1 cellular context compared by ENCODE assay signal in the genomic region with DNA sequence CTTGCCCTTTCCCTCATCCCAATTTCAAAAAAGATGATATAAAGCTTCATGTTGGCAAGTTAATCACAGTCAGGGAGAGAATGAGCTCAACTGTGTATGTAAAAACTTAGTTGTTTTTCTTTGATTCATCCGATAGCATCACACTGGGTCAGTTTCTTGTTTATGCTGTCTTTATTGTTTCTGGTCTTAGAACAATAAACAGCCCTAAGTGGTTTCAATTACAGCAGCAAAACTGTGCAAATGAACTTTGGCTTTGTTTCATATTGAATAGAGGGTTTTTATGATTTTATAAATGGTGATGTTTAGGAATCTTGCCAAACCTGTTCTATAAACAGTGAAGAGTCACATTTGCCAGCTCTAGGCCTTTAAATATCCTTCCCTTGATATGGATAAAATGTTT.
TF ChIP-seq lines count a peak whose summit lies in the region.

No MANE protein-coding gene starts in this region.

TF ChIP-seq in HEK293, 187 proteins besides CTCF, POLR2A, EP300 and RAD21 (continued from another document and continues in another):
- TF ChIP-seq PRDM1 (tag by site-specific recombination; IDR thresholded peaks at IDR 0.05): no peak
- TF ChIP-seq, protein P1, sequence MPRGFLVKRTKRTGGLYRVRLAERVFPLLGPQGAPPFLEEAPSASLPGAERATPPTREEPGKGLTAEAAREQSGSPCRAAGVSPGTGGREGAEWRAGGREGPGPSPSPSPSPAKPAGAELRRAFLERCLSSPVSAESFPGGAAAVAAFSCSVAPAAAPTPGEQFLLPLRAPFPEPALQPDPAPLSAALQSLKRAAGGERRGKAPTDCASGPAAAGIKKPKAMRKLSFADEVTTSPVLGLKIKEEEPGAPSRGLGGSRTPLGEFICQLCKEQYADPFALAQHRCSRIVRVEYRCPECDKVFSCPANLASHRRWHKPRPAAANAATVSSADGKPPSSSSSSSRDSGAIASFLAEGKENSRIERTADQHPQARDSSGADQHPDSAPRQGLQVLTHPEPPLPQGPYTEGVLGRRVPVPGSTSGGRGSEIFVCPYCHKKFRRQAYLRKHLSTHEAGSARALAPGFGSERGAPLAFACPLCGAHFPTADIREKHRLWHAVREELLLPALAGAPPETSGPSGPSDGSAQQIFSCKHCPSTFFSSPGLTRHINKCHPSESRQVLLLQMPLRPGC (tag by site-specific recombination; IDR thresholded peaks at IDR 0.05): no peak
- peak; percentile 82 for TF ChIP-seq PRDM6 (tag by site-specific recombination; IDR thresholded peaks at IDR 0.05)
- TF ChIP-seq ZNF335 (tag by site-specific recombination; conservative IDR thresholded peaks at IDR 0.05): no peak
- TF ChIP-seq ATF2 (tag by site-specific recombination; IDR thresholded peaks at IDR 0.05; ENCODE audit: low read depth): no peak
- TF ChIP-seq SALL2 (tag by site-specific recombination; IDR thresholded peaks at IDR 0.05; ENCODE audit: borderline replicate concordance): no peak
- TF ChIP-seq ZBTB7A (tag by site-specific recombination; IDR thresholded peaks at IDR 0.05; ENCODE audit: low read depth): no peak
- TF ChIP-seq, protein P2, sequence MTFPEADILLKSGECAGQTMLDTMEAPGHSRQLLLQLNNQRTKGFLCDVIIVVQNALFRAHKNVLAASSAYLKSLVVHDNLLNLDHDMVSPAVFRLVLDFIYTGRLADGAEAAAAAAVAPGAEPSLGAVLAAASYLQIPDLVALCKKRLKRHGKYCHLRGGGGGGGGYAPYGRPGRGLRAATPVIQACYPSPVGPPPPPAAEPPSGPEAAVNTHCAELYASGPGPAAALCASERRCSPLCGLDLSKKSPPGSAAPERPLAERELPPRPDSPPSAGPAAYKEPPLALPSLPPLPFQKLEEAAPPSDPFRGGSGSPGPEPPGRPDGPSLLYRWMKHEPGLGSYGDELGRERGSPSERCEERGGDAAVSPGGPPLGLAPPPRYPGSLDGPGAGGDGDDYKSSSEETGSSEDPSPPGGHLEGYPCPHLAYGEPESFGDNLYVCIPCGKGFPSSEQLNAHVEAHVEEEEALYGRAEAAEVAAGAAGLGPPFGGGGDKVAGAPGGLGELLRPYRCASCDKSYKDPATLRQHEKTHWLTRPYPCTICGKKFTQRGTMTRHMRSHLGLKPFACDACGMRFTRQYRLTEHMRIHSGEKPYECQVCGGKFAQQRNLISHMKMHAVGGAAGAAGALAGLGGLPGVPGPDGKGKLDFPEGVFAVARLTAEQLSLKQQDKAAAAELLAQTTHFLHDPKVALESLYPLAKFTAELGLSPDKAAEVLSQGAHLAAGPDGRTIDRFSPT (tag by site-specific recombination; IDR thresholded peaks at IDR 0.05): peak; percentile 41; the same call in 1 of the 2 replicates
- TF ChIP-seq ZNF404 (tag by site-specific recombination; IDR thresholded peaks at IDR 0.05): no peak
- no peak for TF ChIP-seq ZNF544 (tag by site-specific recombination; IDR thresholded peaks at IDR 0.05)
- TF ChIP-seq ZNF654 (tag by site-specific recombination; IDR thresholded peaks at IDR 0.05; ENCODE audit: low read depth): no peak
- no peak for TF ChIP-seq ZNF785 (tag by site-specific recombination; IDR thresholded peaks at IDR 0.05)
- TF ChIP-seq ZFHX2 (tag by site-specific recombination; conservative IDR thresholded peaks at IDR 0.05): no peak
- no peak for TF ChIP-seq REPIN1 (tag by site-specific recombination; IDR thresholded peaks at IDR 0.05; ENCODE audit: low read depth)
- TF ChIP-seq SP2 (tag by site-specific recombination; IDR thresholded peaks at IDR 0.05): no peak
- no peak for TF ChIP-seq ZFP69B (tag by site-specific recombination; IDR thresholded peaks at IDR 0.05)
- no peak for TF ChIP-seq KLF16 (tag by site-specific recombination; IDR thresholded peaks at IDR 0.05)
- no peak for TF ChIP-seq ZNF302 (tag by site-specific recombination; IDR thresholded peaks at IDR 0.05; ENCODE audit: low read depth)
- peak; percentile 75 for TF ChIP-seq ZNF843 (tag by site-specific recombination; IDR thresholded peaks at IDR 0.05)
- no peak for TF ChIP-seq ZBTB8A (tag by site-specific recombination; IDR thresholded peaks at IDR 0.05)
- TF ChIP-seq ZNF354C (tag by site-specific recombination; IDR thresholded peaks at IDR 0.05; ENCODE audit: borderline replicate concordance, low read depth): no peak
- TF ChIP-seq GLIS2 (tag by site-specific recombination; IDR thresholded peaks at IDR 0.05): no peak
- peak; percentile 54; the same call in 1 of the 2 replicates for TF ChIP-seq ZEB2 (tag by site-specific recombination; IDR thresholded peaks at IDR 0.05)
- TF ChIP-seq ZNF747 (tag by site-specific recombination; IDR thresholded peaks at IDR 0.05): no peak
- TF ChIP-seq ZBTB1 (tag by site-specific recombination; IDR thresholded peaks at IDR 0.05): no peak
- TF ChIP-seq OSR2 (tag by site-specific recombination; IDR thresholded peaks at IDR 0.05): peak; percentile 98
- TF ChIP-seq KLF17 (tag by site-specific recombination; IDR thresholded peaks at IDR 0.05): no peak
- TF ChIP-seq KLF7 (tag by site-specific recombination; IDR thresholded peaks at IDR 0.05; ENCODE audit: borderline replicate concordance): no peak
- no peak for TF ChIP-seq GFI1B (tag by site-specific recombination; IDR thresholded peaks at IDR 0.05)
- no peak for TF ChIP-seq ZNF266 (tag by site-specific recombination; IDR thresholded peaks at IDR 0.05; ENCODE audit: low read depth)
- TF ChIP-seq ZNF155 (tag by site-specific recombination; IDR thresholded peaks at IDR 0.05): no peak
- no peak for TF ChIP-seq ZNF239 (tag by site-specific recombination; IDR thresholded peaks at IDR 0.05)
- TF ChIP-seq, protein P3, sequence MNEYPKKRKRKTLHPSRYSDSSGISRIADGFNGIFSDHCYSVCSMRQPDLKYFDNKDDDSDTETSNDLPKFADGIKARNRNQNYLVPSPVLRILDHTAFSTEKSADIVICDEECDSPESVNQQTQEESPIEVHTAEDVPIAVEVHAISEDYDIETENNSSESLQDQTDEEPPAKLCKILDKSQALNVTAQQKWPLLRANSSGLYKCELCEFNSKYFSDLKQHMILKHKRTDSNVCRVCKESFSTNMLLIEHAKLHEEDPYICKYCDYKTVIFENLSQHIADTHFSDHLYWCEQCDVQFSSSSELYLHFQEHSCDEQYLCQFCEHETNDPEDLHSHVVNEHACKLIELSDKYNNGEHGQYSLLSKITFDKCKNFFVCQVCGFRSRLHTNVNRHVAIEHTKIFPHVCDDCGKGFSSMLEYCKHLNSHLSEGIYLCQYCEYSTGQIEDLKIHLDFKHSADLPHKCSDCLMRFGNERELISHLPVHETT (tag by site-specific recombination; IDR thresholded peaks at IDR 0.05): no peak
- TF ChIP-seq ELK4 (IDR thresholded peaks at IDR 0.05; ENCODE audit: borderline replicate concordance, low read depth, low read length): no peak
- TF ChIP-seq, protein P4, sequence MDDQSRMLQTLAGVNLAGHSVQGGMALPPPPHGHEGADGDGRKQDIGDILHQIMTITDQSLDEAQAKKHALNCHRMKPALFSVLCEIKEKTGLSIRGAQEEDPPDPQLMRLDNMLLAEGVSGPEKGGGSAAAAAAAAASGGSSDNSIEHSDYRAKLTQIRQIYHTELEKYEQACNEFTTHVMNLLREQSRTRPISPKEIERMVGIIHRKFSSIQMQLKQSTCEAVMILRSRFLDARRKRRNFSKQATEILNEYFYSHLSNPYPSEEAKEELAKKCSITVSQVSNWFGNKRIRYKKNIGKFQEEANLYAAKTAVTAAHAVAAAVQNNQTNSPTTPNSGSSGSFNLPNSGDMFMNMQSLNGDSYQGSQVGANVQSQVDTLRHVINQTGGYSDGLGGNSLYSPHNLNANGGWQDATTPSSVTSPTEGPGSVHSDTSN (CRISPR knock-in tag; IDR thresholded peaks at IDR 0.05): no peak
- TF ChIP-seq ZNF707 (tag by site-specific recombination; IDR thresholded peaks at IDR 0.05): no peak
- no peak for TF ChIP-seq ZNF571 (tag by site-specific recombination; IDR thresholded peaks at IDR 0.05)
- no peak for TF ChIP-seq ZNF248 (tag by site-specific recombination; IDR thresholded peaks at IDR 0.05)
- peak; percentile 48; the same call in 1 of the 2 replicates for TF ChIP-seq ZNF184 (tag by site-specific recombination; IDR thresholded peaks at IDR 0.05)
- no peak for TF ChIP-seq IKZF3 (tag by site-specific recombination; IDR thresholded peaks at IDR 0.05)
- TF ChIP-seq ZNF433 (tag by site-specific recombination; IDR thresholded peaks at IDR 0.05; ENCODE audit: low read depth): no peak
- TF ChIP-seq ZNF280C (tag by site-specific recombination; IDR thresholded peaks at IDR 0.05): no peak
- no peak for TF ChIP-seq ZNF529 (tag by site-specific recombination; IDR thresholded peaks at IDR 0.05; ENCODE audit: insufficient replicate concordance)
- TF ChIP-seq, protein P5, sequence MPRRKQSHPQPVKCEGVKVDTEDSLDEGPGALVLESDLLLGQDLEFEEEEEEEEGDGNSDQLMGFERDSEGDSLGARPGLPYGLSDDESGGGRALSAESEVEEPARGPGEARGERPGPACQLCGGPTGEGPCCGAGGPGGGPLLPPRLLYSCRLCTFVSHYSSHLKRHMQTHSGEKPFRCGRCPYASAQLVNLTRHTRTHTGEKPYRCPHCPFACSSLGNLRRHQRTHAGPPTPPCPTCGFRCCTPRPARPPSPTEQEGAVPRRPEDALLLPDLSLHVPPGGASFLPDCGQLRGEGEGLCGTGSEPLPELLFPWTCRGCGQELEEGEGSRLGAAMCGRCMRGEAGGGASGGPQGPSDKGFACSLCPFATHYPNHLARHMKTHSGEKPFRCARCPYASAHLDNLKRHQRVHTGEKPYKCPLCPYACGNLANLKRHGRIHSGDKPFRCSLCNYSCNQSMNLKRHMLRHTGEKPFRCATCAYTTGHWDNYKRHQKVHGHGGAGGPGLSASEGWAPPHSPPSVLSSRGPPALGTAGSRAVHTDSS (tag by site-specific recombination; IDR thresholded peaks at IDR 0.05): 0 out of 2 replicates have a peak, but pooled peaks have one; percentile 25
- no peak for TF ChIP-seq ZNF10 (tag by site-specific recombination; IDR thresholded peaks at IDR 0.05)
- TF ChIP-seq KLF1 (tag by site-specific recombination; IDR thresholded peaks at IDR 0.05): no peak
- TF ChIP-seq, protein P6, sequence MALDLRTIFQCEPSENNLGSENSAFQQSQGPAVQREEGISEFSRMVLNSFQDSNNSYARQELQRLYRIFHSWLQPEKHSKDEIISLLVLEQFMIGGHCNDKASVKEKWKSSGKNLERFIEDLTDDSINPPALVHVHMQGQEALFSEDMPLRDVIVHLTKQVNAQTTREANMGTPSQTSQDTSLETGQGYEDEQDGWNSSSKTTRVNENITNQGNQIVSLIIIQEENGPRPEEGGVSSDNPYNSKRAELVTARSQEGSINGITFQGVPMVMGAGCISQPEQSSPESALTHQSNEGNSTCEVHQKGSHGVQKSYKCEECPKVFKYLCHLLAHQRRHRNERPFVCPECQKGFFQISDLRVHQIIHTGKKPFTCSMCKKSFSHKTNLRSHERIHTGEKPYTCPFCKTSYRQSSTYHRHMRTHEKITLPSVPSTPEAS (tag by site-specific recombination; IDR thresholded peaks at IDR 0.05): no peak
- TF ChIP-seq ZFP41 (tag by site-specific recombination; IDR thresholded peaks at IDR 0.05; ENCODE audit: borderline replicate concordance): no peak
